In the genomic region with DNA sequence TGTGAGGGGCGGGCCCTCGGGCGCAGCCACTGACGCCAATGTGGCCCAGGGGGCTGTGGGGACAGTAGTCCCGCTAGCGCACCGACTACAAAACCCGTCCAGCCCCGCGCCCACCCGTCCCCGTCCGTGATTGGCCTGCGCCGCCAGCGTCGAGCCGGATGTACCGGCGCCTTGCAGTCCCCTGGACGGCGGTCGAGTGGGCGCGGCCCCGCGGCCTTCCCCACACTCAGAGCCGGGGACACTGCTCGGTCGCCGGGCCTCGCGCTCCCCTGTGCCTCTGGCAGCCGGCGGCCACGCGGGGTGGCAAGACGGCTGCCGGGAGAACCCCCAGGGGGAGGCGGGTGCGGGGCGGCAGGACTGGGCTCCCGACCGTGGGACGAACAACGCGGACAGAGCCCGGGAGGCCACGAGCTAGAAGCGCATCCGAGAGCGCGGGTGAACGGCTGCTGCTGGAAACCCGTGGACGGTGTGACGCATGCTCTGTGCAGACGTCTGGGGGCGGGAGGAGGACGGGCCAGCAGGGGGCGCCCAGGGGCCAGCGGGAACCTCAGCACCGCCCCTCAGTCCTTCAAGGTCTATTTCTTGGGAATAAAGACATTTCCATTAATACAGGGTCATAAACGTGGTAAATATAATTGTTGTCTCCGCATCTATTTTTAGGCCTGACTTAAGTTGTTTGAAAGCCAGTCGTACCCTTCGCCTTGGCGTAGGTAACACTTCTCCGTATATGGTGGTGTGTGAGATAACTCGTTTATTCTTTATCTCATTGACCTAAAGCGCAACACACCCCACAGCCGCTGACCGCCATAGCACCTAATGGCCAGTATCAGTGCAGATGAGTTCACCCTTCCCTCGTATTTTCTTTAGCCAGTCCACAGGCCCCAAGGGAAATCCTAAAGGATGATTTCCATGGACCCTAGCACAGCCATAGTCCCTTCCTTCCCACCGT, we compare ENCODE assay signal across 1 cellular context.
TF ChIP-seq lines count a peak whose summit lies in the region.

No MANE protein-coding gene starts in this region.

TF ChIP-seq in K562, 482 proteins besides CTCF, POLR2A, EP300 and RAD21 (continued from another document and continues in another):
- TF ChIP-seq, protein P1, sequence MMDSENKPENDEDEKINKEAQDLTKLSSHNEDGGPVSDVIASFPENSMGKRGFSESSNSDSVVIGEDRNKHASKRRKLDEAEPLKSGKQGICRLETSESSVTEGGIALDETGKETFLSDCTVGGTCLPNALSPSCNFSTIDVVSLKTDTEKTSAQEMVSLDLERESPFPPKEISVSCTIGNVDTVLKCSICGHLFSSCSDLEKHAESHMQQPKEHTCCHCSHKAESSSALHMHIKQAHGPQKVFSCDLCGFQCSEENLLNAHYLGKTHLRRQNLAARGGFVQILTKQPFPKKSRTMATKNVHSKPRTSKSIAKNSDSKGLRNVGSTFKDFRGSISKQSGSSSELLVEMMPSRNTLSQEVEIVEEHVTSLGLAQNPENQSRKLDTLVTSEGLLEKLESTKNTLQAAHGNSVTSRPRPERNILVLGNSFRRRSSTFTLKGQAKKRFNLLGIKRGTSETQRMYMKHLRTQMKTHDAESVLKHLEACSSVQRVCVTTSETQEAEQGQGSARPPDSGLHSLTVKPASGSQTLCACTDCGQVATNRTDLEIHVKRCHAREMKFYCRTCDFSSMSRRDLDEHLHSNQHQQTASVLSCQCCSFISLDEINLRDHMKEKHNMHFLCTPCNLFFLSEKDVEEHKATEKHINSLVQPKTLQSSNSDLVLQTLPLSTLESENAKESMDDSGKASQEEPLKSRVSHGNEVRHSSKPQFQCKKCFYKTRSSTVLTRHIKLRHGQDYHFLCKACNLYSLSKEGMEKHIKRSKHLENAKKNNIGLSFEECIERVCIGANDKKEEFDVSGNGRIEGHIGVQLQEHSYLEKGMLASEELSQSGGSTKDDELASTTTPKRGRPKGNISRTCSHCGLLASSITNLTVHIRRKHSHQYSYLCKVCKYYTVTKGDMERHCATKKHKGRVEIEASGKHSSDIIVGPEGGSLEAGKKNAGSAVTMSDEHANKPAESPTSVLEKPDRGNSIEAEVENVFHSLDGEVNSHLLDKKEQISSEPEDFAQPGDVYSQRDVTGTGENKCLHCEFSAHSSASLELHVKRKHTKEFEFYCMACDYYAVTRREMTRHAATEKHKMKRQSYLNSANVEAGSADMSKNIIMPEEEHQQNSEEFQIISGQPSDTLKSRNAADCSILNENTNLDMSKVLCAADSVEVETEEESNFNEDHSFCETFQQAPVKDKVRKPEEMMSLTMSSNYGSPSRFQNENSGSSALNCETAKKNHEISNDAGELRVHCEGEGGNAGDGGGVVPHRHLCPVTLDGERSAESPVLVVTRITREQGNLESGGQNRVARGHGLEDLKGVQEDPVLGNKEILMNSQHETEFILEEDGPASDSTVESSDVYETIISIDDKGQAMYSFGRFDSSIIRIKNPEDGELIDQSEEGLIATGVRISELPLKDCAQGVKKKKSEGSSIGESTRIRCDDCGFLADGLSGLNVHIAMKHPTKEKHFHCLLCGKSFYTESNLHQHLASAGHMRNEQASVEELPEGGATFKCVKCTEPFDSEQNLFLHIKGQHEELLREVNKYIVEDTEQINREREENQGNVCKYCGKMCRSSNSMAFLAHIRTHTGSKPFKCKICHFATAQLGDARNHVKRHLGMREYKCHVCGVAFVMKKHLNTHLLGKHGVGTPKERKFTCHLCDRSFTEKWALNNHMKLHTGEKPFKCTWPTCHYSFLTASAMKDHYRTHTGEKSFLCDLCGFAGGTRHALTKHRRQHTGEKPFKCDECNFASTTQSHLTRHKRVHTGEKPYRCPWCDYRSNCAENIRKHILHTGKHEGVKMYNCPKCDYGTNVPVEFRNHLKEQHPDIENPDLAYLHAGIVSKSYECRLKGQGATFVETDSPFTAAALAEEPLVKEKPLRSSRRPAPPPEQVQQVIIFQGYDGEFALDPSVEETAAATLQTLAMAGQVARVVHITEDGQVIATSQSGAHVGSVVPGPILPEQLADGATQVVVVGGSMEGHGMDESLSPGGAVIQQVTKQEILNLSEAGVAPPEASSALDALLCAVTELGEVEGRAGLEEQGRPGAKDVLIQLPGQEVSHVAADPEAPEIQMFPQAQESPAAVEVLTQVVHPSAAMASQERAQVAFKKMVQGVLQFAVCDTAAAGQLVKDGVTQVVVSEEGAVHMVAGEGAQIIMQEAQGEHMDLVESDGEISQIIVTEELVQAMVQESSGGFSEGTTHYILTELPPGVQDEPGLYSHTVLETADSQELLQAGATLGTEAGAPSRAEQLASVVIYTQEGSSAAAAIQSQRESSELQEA (IDR thresholded peaks at IDR 0.05; ENCODE audit: low read depth): no peak
- TF ChIP-seq, protein P2, sequence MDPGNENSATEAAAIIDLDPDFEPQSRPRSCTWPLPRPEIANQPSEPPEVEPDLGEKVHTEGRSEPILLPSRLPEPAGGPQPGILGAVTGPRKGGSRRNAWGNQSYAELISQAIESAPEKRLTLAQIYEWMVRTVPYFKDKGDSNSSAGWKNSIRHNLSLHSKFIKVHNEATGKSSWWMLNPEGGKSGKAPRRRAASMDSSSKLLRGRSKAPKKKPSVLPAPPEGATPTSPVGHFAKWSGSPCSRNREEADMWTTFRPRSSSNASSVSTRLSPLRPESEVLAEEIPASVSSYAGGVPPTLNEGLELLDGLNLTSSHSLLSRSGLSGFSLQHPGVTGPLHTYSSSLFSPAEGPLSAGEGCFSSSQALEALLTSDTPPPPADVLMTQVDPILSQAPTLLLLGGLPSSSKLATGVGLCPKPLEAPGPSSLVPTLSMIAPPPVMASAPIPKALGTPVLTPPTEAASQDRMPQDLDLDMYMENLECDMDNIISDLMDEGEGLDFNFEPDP (CRISPR knock-in tag; IDR thresholded peaks at IDR 0.05): no peak
- TF ChIP-seq, protein P3, sequence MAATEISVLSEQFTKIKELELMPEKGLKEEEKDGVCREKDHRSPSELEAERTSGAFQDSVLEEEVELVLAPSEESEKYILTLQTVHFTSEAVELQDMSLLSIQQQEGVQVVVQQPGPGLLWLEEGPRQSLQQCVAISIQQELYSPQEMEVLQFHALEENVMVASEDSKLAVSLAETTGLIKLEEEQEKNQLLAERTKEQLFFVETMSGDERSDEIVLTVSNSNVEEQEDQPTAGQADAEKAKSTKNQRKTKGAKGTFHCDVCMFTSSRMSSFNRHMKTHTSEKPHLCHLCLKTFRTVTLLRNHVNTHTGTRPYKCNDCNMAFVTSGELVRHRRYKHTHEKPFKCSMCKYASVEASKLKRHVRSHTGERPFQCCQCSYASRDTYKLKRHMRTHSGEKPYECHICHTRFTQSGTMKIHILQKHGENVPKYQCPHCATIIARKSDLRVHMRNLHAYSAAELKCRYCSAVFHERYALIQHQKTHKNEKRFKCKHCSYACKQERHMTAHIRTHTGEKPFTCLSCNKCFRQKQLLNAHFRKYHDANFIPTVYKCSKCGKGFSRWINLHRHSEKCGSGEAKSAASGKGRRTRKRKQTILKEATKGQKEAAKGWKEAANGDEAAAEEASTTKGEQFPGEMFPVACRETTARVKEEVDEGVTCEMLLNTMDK (IDR thresholded peaks at IDR 0.05; ENCODE audit: borderline replicate concordance, insufficient read depth, low read depth, low read length, poor library complexity, severe bottlenecking): peak; percentile 99
- TF ChIP-seq ASH1L (IDR thresholded peaks at IDR 0.05; ENCODE audit: borderline replicate concordance, low read depth, partially characterized antibody) (no peak), SIN3B (IDR thresholded peaks at IDR 0.05; ENCODE audit: low read depth) (peak; percentile 79; the same call in 1 of the 2 replicates), ZBTB1 (CRISPR knock-in tag; IDR thresholded peaks at IDR 0.05; ENCODE audit: borderline replicate concordance, low read depth) (no peak), BHLHE40 (IDR thresholded peaks at IDR 0.05; ENCODE audit: low read length) (0 out of 2 replicates have a peak, but pooled peaks have one; percentile 13), NELFE (IDR thresholded peaks at IDR 0.05; ENCODE audit: insufficient read depth, insufficient read length) (no peak), BRCA1 (IDR thresholded peaks at IDR 0.05) (no peak), BRCA1 (CRISPR knock-in tag; IDR thresholded peaks at IDR 0.05) (no peak), MTA2 (IDR thresholded peaks at IDR 0.05; ENCODE audit: low read depth) (no peak; the same call in 1 of the 2 replicates), TCFL5 (CRISPR knock-in tag; conservative IDR thresholded peaks at IDR 0.05) (no peak), RBBP5 (IDR thresholded peaks at IDR 0.05; ENCODE audit: borderline replicate concordance, insufficient read depth, low read length, poor library complexity, severe bottlenecking) (no peak), ZNF354B (CRISPR knock-in tag; IDR thresholded peaks at IDR 0.05) (no peak), ZNF717 (CRISPR knock-in tag; IDR thresholded peaks at IDR 0.05) (no peak), POLR3G (IDR thresholded peaks at IDR 0.05; ENCODE audit: extremely low read depth, insufficient read length, insufficient replicate concordance) (no peak), ZNF764 (CRISPR knock-in tag; IDR thresholded peaks at IDR 0.05; ENCODE audit: low read depth) (no peak), ZNF324 (CRISPR knock-in tag; IDR thresholded peaks at IDR 0.05) (no peak), MAFF (IDR thresholded peaks at IDR 0.05; ENCODE audit: low read length) (no peak), MYBL2 (IDR thresholded peaks at IDR 0.05; ENCODE audit: low read depth) (no peak), MYBL2 (CRISPR knock-in tag; IDR thresholded peaks at IDR 0.05; ENCODE audit: borderline replicate concordance) (no peak), SMAD4 (CRISPR knock-in tag; conservative IDR thresholded peaks at IDR 0.05) (peak; percentile 91), ZZZ3 (IDR thresholded peaks at IDR 0.05) (no peak)
- TF ChIP-seq, protein P4, sequence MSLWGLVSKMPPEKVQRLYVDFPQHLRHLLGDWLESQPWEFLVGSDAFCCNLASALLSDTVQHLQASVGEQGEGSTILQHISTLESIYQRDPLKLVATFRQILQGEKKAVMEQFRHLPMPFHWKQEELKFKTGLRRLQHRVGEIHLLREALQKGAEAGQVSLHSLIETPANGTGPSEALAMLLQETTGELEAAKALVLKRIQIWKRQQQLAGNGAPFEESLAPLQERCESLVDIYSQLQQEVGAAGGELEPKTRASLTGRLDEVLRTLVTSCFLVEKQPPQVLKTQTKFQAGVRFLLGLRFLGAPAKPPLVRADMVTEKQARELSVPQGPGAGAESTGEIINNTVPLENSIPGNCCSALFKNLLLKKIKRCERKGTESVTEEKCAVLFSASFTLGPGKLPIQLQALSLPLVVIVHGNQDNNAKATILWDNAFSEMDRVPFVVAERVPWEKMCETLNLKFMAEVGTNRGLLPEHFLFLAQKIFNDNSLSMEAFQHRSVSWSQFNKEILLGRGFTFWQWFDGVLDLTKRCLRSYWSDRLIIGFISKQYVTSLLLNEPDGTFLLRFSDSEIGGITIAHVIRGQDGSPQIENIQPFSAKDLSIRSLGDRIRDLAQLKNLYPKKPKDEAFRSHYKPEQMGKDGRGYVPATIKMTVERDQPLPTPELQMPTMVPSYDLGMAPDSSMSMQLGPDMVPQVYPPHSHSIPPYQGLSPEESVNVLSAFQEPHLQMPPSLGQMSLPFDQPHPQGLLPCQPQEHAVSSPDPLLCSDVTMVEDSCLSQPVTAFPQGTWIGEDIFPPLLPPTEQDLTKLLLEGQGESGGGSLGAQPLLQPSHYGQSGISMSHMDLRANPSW (CRISPR knock-in tag; IDR thresholded peaks at IDR 0.05): no peak
- TF ChIP-seq, protein P5, sequence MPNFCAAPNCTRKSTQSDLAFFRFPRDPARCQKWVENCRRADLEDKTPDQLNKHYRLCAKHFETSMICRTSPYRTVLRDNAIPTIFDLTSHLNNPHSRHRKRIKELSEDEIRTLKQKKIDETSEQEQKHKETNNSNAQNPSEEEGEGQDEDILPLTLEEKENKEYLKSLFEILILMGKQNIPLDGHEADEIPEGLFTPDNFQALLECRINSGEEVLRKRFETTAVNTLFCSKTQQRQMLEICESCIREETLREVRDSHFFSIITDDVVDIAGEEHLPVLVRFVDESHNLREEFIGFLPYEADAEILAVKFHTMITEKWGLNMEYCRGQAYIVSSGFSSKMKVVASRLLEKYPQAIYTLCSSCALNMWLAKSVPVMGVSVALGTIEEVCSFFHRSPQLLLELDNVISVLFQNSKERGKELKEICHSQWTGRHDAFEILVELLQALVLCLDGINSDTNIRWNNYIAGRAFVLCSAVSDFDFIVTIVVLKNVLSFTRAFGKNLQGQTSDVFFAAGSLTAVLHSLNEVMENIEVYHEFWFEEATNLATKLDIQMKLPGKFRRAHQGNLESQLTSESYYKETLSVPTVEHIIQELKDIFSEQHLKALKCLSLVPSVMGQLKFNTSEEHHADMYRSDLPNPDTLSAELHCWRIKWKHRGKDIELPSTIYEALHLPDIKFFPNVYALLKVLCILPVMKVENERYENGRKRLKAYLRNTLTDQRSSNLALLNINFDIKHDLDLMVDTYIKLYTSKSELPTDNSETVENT (CRISPR knock-in tag; IDR thresholded peaks at IDR 0.05): peak; percentile 22; the same call in 1 of the 2 replicates
- TF ChIP-seq, protein P6, sequence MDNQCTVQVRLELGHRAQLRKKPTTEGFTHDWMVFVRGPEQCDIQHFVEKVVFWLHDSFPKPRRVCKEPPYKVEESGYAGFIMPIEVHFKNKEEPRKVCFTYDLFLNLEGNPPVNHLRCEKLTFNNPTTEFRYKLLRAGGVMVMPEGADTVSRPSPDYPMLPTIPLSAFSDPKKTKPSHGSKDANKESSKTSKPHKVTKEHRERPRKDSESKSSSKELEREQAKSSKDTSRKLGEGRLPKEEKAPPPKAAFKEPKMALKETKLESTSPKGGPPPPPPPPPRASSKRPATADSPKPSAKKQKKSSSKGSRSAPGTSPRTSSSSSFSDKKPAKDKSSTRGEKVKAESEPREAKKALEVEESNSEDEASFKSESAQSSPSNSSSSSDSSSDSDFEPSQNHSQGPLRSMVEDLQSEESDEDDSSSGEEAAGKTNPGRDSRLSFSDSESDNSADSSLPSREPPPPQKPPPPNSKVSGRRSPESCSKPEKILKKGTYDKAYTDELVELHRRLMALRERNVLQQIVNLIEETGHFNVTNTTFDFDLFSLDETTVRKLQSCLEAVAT (IDR thresholded peaks at IDR 0.05): no peak
- TF ChIP-seq, protein P7, sequence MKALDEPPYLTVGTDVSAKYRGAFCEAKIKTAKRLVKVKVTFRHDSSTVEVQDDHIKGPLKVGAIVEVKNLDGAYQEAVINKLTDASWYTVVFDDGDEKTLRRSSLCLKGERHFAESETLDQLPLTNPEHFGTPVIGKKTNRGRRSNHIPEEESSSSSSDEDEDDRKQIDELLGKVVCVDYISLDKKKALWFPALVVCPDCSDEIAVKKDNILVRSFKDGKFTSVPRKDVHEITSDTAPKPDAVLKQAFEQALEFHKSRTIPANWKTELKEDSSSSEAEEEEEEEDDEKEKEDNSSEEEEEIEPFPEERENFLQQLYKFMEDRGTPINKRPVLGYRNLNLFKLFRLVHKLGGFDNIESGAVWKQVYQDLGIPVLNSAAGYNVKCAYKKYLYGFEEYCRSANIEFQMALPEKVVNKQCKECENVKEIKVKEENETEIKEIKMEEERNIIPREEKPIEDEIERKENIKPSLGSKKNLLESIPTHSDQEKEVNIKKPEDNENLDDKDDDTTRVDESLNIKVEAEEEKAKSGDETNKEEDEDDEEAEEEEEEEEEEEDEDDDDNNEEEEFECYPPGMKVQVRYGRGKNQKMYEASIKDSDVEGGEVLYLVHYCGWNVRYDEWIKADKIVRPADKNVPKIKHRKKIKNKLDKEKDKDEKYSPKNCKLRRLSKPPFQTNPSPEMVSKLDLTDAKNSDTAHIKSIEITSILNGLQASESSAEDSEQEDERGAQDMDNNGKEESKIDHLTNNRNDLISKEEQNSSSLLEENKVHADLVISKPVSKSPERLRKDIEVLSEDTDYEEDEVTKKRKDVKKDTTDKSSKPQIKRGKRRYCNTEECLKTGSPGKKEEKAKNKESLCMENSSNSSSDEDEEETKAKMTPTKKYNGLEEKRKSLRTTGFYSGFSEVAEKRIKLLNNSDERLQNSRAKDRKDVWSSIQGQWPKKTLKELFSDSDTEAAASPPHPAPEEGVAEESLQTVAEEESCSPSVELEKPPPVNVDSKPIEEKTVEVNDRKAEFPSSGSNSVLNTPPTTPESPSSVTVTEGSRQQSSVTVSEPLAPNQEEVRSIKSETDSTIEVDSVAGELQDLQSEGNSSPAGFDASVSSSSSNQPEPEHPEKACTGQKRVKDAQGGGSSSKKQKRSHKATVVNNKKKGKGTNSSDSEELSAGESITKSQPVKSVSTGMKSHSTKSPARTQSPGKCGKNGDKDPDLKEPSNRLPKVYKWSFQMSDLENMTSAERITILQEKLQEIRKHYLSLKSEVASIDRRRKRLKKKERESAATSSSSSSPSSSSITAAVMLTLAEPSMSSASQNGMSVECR (CRISPR knock-in tag; IDR thresholded peaks at IDR 0.05): peak; percentile 89; the same call in 1 of the 2 replicates
